14 cellular contexts compared by ENCODE assay signal in genomic region chr2:235827585-235827992, GRCh38.
DNase-seq lines count a peak whose midpoint lies in the region; ATAC-seq and TF ChIP-seq lines count a peak whose summit lies in the region.
"Had no signal": no experiment of that assay in that cellular context is flagged by ENCODE, and none has a peak within 500 bp of the region (broad histone marks: within the 10 kb centered on the region; RNA-seq: fewer than 3 reads in every experiment).

No MANE protein-coding gene starts in this region.

- H3K4me1 Mint-ChIP-seq in activated T-cell treated with anti-CD3 and anti-CD28 coated beads, Interleukin-2, amount 50 U/mL, for 4 hours (ENCODE audit: low read depth): no peaks in the 10 kb centered on the region
- H3K4me1 Mint-ChIP-seq: activated CD4-positive, alpha-beta T cell treated with anti-CD3 and anti-CD28 coated beads, Interleukin-2, amount 10 ng/mL, durations not matched to agents 7 days and 5 days had no signal

- DNase-seq in AG20443 (ENCODE audit: low spot score) (peak; percentile 42), NCI-H2171 (lab: John Stamatoyannopoulos, UW) (peak; percentile 9), choroid plexus epithelial cell (ENCODE audit: low read depth) (peak; percentile 62), mesenteric fat pad (ENCODE audit: low spot score) (peak; percentile 74), left lung (no peak)
- DNase-seq in stimulated activated CD4-positive, alpha-beta T cell treated with anti-CD3 and anti-CD28 coated beads, Interleukin-4, amount 100 ng/mL, for 24 hours: no peak
- DNase-seq in activated T-cell treated with anti-CD3 and anti-CD28 coated beads, Interleukin-2, amount 50 U/mL, for 4 hours: no peak
- DNase-seq: activated CD4-positive, alpha-beta T cell treated with anti-CD3 and anti-CD28 coated beads, Interleukin-2, amount 10 ng/mL, durations not matched to agents 7 days and 5 days; NCI-H1436 treated with DMSO at 0.1 percent for 48 hours; stimulated activated CD4-positive, alpha-beta T cell treated with anti-CD3 and anti-CD28 coated beads, Interleukin-12 subunit alpha, Interleukin-12 subunit beta, amount 100 ng/mL, for 4 hours; uterus had no signal

- no peak overlapping the region for H3K4me3 Mint-ChIP-seq in activated T-cell treated with anti-CD3 and anti-CD28 coated beads, Interleukin-2, amount 50 U/mL, for 4 hours
- H3K4me3 Mint-ChIP-seq: activated CD4-positive, alpha-beta T cell treated with anti-CD3 and anti-CD28 coated beads, Interleukin-2, amount 10 ng/mL, durations not matched to agents 7 days and 5 days had no signal

- no peak overlapping the region for H3K4me3 ChIP-seq in choroid plexus epithelial cell (ENCODE audit: low read depth, low read length)
- H3K4me3 ChIP-seq in left lung: no peak overlapping the region
- H3K4me3 ChIP-seq: coronary artery, uterus had no signal

- H3K36me3 Mint-ChIP-seq in activated T-cell treated with anti-CD3 and anti-CD28 coated beads, Interleukin-2, amount 50 U/mL, for 4 hours (ENCODE audit: insufficient read depth): no peaks in the 10 kb centered on the region

- H3K9me3 Mint-ChIP-seq in activated T-cell treated with anti-CD3 and anti-CD28 coated beads, Interleukin-2, amount 50 U/mL, for 4 hours: no peaks in the 10 kb centered on the region
- H3K9me3 Mint-ChIP-seq: activated CD4-positive, alpha-beta T cell treated with anti-CD3 and anti-CD28 coated beads, Interleukin-2, amount 10 ng/mL, durations not matched to agents 7 days and 5 days; activated T-helper 2 cell treated with anti-CD3 and anti-CD28 coated beads, Interferon-gamma antibody, Interleukin-2, Interleukin-4, amounts not matched to agents 10 μg/mL and 5 μg/mL and 100 μg/mL, durations not matched to agents 14 hours and 24 hours and 36 hours had no signal

- no peaks in the 10 kb centered on the region for H3K27me3 ChIP-seq in left lung
- H3K27me3 ChIP-seq: uterus had no signal

- no peaks in the 10 kb centered on the region for H3K9me3 ChIP-seq in left lung
- H3K9me3 ChIP-seq: uterus had no signal

- ATAC-seq in GM18868 (IDR thresholded peaks at IDR 0.05; ENCODE audit: unreplicated experiment) (no peak), left lung (no peak)
- no peak for ATAC-seq in activated T-cell treated with anti-CD3 and anti-CD28 coated beads, Interleukin-2, amount 50 U/mL, for 4 hours

- H3K4me1 ChIP-seq in left lung: no peaks in the 10 kb centered on the region
- H3K4me1 ChIP-seq: uterus had no signal

- no peaks in the 10 kb centered on the region for H3K27me3 Mint-ChIP-seq in activated T-cell treated with anti-CD3 and anti-CD28 coated beads, Interleukin-2, amount 50 U/mL, for 4 hours (ENCODE audit: low read depth)
- H3K27me3 Mint-ChIP-seq: activated CD4-positive, alpha-beta T cell treated with anti-CD3 and anti-CD28 coated beads, Interleukin-2, amount 10 ng/mL, durations not matched to agents 7 days and 5 days had no signal

- intact Hi-C loops in left lung (cut with DNase I): no loop called here

- no peaks in the 10 kb centered on the region for H3K36me3 ChIP-seq in left lung
- H3K36me3 ChIP-seq: uterus had no signal

- TF ChIP-seq CTCF in choroid plexus epithelial cell (conservative IDR thresholded peaks at IDR 0.05; ENCODE audit: low read depth, low read length) (no peak), left lung (IDR thresholded peaks at IDR 0.05) (no peak)

- H3K27ac ChIP-seq in left lung: no peak overlapping the region
- H3K27ac ChIP-seq: coronary artery, uterus had no signal

Comparison
In these comparisons a context has a peak if more than half of its experiments do, and no peak if none do; other contexts are left out.
1. DNase-seq: peak in AG20443 (single experiment), NCI-H2171 (single experiment), choroid plexus epithelial cell (single experiment) and mesenteric fat pad (single experiment); none in stimulated activated CD4-positive, alpha-beta T cell treated with anti-CD3 and anti-CD28 coated beads, Interleukin-4, amount 100 ng/mL, for 24 hours (single experiment), left lung (0 of 2) and activated T-cell treated with anti-CD3 and anti-CD28 coated beads, Interleukin-2, amount 50 U/mL, for 4 hours (single experiment).